Comparison of ENCODE assay signal across 28 cellular contexts in the genomic region with DNA sequence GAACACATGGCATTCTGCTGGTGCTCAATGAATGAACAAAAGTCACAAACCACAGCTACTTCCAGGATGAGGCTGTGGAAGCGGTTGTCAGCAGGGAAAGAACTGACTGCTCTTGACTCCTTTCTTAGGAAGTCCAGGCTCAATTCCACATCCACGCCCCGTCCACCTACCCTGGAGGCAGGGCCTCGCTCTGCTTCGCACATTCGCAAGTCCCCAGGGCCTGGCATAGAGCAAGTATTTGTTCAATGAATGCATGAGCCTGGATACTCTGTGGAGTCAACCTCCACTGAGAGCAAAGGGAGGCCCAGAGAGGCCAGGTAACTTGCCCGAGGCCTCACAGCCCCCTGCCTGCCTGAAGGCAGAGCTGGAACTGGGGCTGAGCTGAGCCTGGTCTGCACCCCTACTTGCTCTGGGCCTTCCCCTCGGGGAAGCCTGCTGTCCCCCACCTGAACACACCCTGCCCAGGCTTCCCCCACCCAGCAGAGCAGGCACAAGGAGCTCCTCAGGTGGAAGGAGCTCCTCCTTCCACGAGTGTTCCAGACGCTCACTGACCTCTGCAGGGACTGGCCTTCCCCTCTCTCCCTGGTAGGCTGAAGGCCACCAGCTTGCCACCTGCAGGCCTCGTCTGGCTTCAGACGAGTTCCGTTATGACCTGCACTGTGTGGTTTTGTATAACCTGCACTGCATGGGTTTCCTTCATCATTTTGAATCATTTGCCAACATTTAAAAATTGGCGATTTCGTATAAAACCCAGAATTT.
DNase-seq lines count a peak whose midpoint lies in the region; ATAC-seq, FAIRE-seq and TF ChIP-seq lines count a peak whose summit lies in the region.
"Had no signal": no experiment of that assay in that cellular context is flagged by ENCODE, and none has a peak within 500 bp of the region (broad histone marks: within the 10 kb centered on the region; RNA-seq: fewer than 3 reads in every experiment).

No MANE protein-coding gene starts in this region.

- H3K4me3 ChIP-seq in adrenal gland, result no peak overlapping the region
- no peak overlapping the region for H3K4me3 ChIP-seq in kidney (ENCODE audit: low read length in 2 of 2)
- no peak overlapping the region for H3K4me3 ChIP-seq in skeletal muscle tissue (ENCODE audit: low read length in 3 of 3)
- H3K4me3 ChIP-seq: GM23338, hepatocyte had no signal

- peaks cover 8 to 33% (median 22%) of the 10 kb centered on the region in 4 donors for H3K4me1 Mint-ChIP-seq in naive thymus-derived CD8-positive, alpha-beta T cell
- peaks cover 2% of the 10 kb centered on the region for H3K4me1 Mint-ChIP-seq in glutamatergic neuron (ENCODE audit: low read depth, unreplicated experiment)
- H3K4me1 Mint-ChIP-seq: GM23338 had no signal

- POLR2A ChIA-PET in naive thymus-derived CD8-positive, alpha-beta T cell (lab: Charles Lee), result no interaction called here

- H3K27me3 ChIP-seq in adrenal gland, result no peaks in the 10 kb centered on the region
- H3K27me3 ChIP-seq in skeletal muscle tissue (ENCODE audit: control insufficient read depth in 3 of 3, insufficient read depth in 3 of 3, low read length in 3 of 3), result no peaks in the 10 kb centered on the region
- H3K27me3 ChIP-seq: hepatocyte had no signal

- H3K9ac ChIP-seq in kidney (ENCODE audit: low read length in 2 of 2) (no peak overlapping the region), skeletal muscle tissue (ENCODE audit: low read depth in 1 of 3, low read length in 3 of 3) (peak overlapping the region in 1 of 3 donors; percentile 66)

- peak overlapping the region in 5 of 10 donors; percentile 7 to 68 (median 66) for H3K27ac Mint-ChIP-seq in naive thymus-derived CD8-positive, alpha-beta T cell
- H3K27ac Mint-ChIP-seq in glutamatergic neuron (ENCODE audit: unreplicated experiment), result no peak overlapping the region
- H3K27ac Mint-ChIP-seq: activated T-cell treated with anti-CD3 and anti-CD28 coated beads, Interleukin-2, amount 50 U/mL, for 72 hours; GM23338; T-helper 17 cell had no signal

- ATAC-seq in naive thymus-derived CD8-positive, alpha-beta T cell, result no peak
- ATAC-seq: GM23338; SK-N-SH treated with all-trans-retinoic acid at 6 μM for 48 hours; stimulated activated effector memory CD8-positive, alpha-beta T cell treated with anti-CD3 and anti-CD28 coated beads, Interleukin-12 subunit alpha, Interleukin-12 subunit beta, amount 100 ng/mL, for 72 hours; T-helper 17 cell had no signal

- peaks cover 0 to 4% (median 0%) of the 10 kb centered on the region in 5 donors for H3K27me3 Mint-ChIP-seq in naive thymus-derived CD8-positive, alpha-beta T cell
- peaks cover 4% of the 10 kb centered on the region for H3K27me3 Mint-ChIP-seq in glutamatergic neuron (ENCODE audit: unreplicated experiment)
- H3K27me3 Mint-ChIP-seq: CD4-positive, alpha-beta T cell had no signal

- H3K27ac ChIP-seq in adrenal gland (peak overlapping the region in 4 of 5 donors; percentile 72 to 95 (median 81)), kidney (ENCODE audit: low read depth in 2 of 2, low read length in 2 of 2) (no peak overlapping the region), skeletal muscle tissue (ENCODE audit: low read depth, low read length) (peak overlapping the region; percentile 68)
- H3K27ac ChIP-seq: hepatocyte had no signal

- intact Hi-C loops in adrenal gland (cut with DNase I) (no loop called here), kidney (cut with DNase I) (no loop called here)

- H3K4me3 Mint-ChIP-seq in naive thymus-derived CD8-positive, alpha-beta T cell, result no peak overlapping the region
- H3K4me3 Mint-ChIP-seq in glutamatergic neuron (ENCODE audit: unreplicated experiment), result no peak overlapping the region
- H3K4me3 Mint-ChIP-seq: activated T-cell treated with anti-CD3 and anti-CD28 coated beads, Interleukin-2, amount 50 U/mL, for 72 hours; CD4-positive, alpha-beta T cell; GM23338; stimulated activated effector memory CD8-positive, alpha-beta T cell treated with anti-CD3 and anti-CD28 coated beads, Interleukin-12 subunit alpha, Interleukin-12 subunit beta, amount 100 ng/mL, for 72 hours; T-helper 17 cell had no signal

- H3K9me3 ChIP-seq in adrenal gland (replicated peaks in 1 of 3) (no peaks in the 10 kb centered on the region), kidney (ENCODE audit: control insufficient read depth in 1 of 2, low read length in 2 of 2) (no peaks in the 10 kb centered on the region), skeletal muscle tissue (ENCODE audit: control insufficient read depth in 3 of 3, low read length in 3 of 3) (no peaks in the 10 kb centered on the region)

- TF ChIP-seq CTCF in adrenal gland (IDR thresholded peaks at IDR 0.05) (no peak), kidney (IDR thresholded peaks at IDR 0.05; ENCODE audit: borderline replicate concordance, extremely low read depth, insufficient read depth) (no peak), glutamatergic neuron (IDR thresholded peaks at IDR 0.05; ENCODE audit: partially characterized antibody, unreplicated experiment) (no peak)

- FAIRE-seq in HTR-8/SVneo (lab: Jason Lieb, UNC), result peak; percentile 23
- no peak for FAIRE-seq in kidney (lab: Jason Lieb, UNC)
- FAIRE-seq: GM18507 had no signal

- H3K36me3 ChIP-seq in adrenal gland (replicated peaks in 1 of 2), result no peaks in the 10 kb centered on the region
- no peaks in the 10 kb centered on the region for H3K36me3 ChIP-seq in kidney (ENCODE audit: control insufficient read depth in 1 of 2, insufficient read depth in 2 of 2, low read length in 2 of 2)
- H3K36me3 ChIP-seq in skeletal muscle tissue (ENCODE audit: control insufficient read depth in 3 of 3, insufficient read depth in 3 of 3, low read length in 3 of 3), result no peaks in the 10 kb centered on the region

- WGBS in adrenal gland, 4 donors, result 65 to 83% (median 80%) methylated on average over 8 to 15 of the region's 15 CpGs

- DNase-seq in HTR-8/SVneo (ENCODE audit: insufficient read length, low spot score), result no peak
- DNase-seq in adrenal gland, result no peak
- peak; percentile 55 for DNase-seq in kidney
- DNase-seq in NCI-H510A (lab: John Stamatoyannopoulos, UW), result no peak
- DNase-seq in naive thymus-derived CD8-positive, alpha-beta T cell, result no peak
- no peak for DNase-seq in glutamatergic neuron
- no peak for DNase-seq in effector CD4-positive, alpha-beta T cell
- DNase-seq: activated CD4-positive, alpha-beta T cell treated with anti-CD3 and anti-CD28 coated beads, Interleukin-2, amount 50 U/mL, for 48 hours; activated T-cell treated with anti-CD3 and anti-CD28 coated beads, Interleukin-2, amount 50 U/mL, for 72 hours; CD4-positive, alpha-beta T cell; central memory CD4-positive, alpha-beta T cell; dermis blood vessel endothelial cell; DMS 273 treated with DMSO at 0.1 percent for 48 hours; foreskin melanocyte; KBM-7; left colon; NCI-H1092; NCI-H1694 treated with DMSO at 0.1 percent for 48 hours; NCI-H446 treated with DMSO at 0.1 percent for 48 hours; RPMI8226; substantia nigra; T-helper 17 cell had no signal

- no peaks in the 10 kb centered on the region for H3K36me3 Mint-ChIP-seq in naive thymus-derived CD8-positive, alpha-beta T cell
- no peaks in the 10 kb centered on the region for H3K36me3 Mint-ChIP-seq in glutamatergic neuron (ENCODE audit: unreplicated experiment)
- H3K36me3 Mint-ChIP-seq: stimulated activated effector memory CD8-positive, alpha-beta T cell treated with anti-CD3 and anti-CD28 coated beads, Interleukin-12 subunit alpha, Interleukin-12 subunit beta, amount 100 ng/mL, for 72 hours had no signal

- H3K9me3 Mint-ChIP-seq in naive thymus-derived CD8-positive, alpha-beta T cell, result no peaks in the 10 kb centered on the region
- H3K9me3 Mint-ChIP-seq in glutamatergic neuron (ENCODE audit: unreplicated experiment), result no peaks in the 10 kb centered on the region
- H3K9me3 Mint-ChIP-seq: activated T-cell treated with anti-CD3 and anti-CD28 coated beads, Interleukin-2, amount 50 U/mL, for 72 hours; CD4-positive, alpha-beta T cell; GM23338; stimulated activated effector memory CD8-positive, alpha-beta T cell treated with anti-CD3 and anti-CD28 coated beads, Interleukin-12 subunit alpha, Interleukin-12 subunit beta, amount 100 ng/mL, for 72 hours had no signal

- H3K4me1 ChIP-seq in adrenal gland (replicated peaks in 1 of 2) (peaks cover 37 to 52% of the 10 kb centered on the region in 2 donors), kidney (ENCODE audit: control insufficient read depth in 1 of 2, insufficient read depth in 1 of 2, low read depth in 1 of 2, low read length in 2 of 2) (peaks cover 9 to 17% of the 10 kb centered on the region in 2 donors), skeletal muscle tissue (ENCODE audit: control insufficient read depth in 3 of 3, insufficient read depth in 3 of 3, low read length in 3 of 3) (peaks cover 32 to 40% (median 35%) of the 10 kb centered on the region in 3 donors)

- no peak for TF ChIP-seq POLR2A in adrenal gland (IDR thresholded peaks at IDR 0.05)

Comparison
In these comparisons a context has a peak if more than half of its experiments do, and no peak if none do; other contexts are left out.
1. H3K27ac ChIP-seq: peak in adrenal gland (4 of 5) and skeletal muscle tissue (single experiment); none in kidney (0 of 2).